Comparison of ENCODE assay signal across 1 cellular context in the genomic region with DNA sequence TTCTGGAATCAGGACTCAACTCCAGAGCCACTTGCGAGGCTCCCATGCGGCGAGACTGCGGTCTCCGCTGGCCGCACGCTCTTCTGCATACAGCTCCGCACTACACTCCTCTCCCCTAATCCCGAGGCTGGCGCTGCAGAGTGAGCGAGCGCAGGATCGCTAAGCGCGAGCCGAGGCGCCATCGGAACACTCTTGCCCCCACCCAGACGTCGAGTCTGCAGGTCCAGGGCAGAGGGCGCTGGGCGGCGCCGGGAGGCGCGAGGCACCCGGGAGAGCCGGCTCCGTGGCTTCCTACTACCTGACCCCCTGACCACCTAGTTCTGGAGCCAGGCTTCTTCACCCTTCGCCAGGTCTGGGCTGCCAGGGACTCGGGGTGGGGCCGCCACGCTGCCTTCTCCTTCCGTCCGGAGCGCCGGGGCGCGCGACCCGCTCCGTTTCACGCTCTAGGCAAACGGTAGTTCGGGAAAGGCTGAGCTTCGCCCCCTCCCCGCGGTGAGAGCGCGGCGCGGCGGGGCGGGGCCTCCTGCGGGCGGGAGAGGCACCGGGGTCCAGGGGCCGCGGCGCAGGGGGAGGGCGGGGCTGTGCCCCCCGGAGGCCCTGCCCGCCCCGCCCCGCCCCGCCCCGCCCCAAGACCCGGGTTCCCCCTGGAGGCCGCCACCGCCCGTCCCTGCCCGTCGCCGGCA.
TF ChIP-seq lines count a peak whose summit lies in the region.

No MANE protein-coding gene starts in this region.

TF ChIP-seq in K562, 482 proteins besides CTCF, POLR2A, EP300 and RAD21 (continued from another document and continues in another):
- TF ChIP-seq, protein P1, sequence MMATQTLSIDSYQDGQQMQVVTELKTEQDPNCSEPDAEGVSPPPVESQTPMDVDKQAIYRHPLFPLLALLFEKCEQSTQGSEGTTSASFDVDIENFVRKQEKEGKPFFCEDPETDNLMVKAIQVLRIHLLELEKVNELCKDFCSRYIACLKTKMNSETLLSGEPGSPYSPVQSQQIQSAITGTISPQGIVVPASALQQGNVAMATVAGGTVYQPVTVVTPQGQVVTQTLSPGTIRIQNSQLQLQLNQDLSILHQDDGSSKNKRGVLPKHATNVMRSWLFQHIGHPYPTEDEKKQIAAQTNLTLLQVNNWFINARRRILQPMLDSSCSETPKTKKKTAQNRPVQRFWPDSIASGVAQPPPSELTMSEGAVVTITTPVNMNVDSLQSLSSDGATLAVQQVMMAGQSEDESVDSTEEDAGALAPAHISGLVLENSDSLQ (IDR thresholded peaks at IDR 0.05), result no peak
- peak; percentile 92 for TF ChIP-seq CTCFL (IDR thresholded peaks at IDR 0.05; ENCODE audit: borderline replicate concordance, insufficient read depth, low read depth, low read length, poor library complexity, severe bottlenecking)
- TF ChIP-seq FOSL1 (tag; conservative IDR thresholded peaks at IDR 0.05), result no peak
- TF ChIP-seq HDAC3 (IDR thresholded peaks at IDR 0.05; ENCODE audit: borderline replicate concordance, partially characterized antibody), result no peak
- TF ChIP-seq, protein P2, sequence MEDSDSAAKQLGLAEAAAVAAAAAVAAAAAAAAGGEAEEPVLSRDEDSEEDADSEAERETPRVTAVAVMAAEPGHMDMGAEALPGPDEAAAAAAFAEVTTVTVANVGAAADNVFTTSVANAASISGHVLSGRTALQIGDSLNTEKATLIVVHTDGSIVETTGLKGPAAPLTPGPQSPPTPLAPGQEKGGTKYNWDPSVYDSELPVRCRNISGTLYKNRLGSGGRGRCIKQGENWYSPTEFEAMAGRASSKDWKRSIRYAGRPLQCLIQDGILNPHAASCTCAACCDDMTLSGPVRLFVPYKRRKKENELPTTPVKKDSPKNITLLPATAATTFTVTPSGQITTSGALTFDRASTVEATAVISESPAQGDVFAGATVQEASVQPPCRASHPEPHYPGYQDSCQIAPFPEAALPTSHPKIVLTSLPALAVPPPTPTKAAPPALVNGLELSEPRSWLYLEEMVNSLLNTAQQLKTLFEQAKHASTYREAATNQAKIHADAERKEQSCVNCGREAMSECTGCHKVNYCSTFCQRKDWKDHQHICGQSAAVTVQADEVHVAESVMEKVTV (CRISPR knock-in tag; IDR thresholded peaks at IDR 0.05), result peak; percentile 14; the same call in 1 of the 2 replicates
- TF ChIP-seq ASH1L (IDR thresholded peaks at IDR 0.05; ENCODE audit: borderline replicate concordance, low read depth, partially characterized antibody), result no peak
- peak; percentile 69; the same call in 1 of the 2 replicates for TF ChIP-seq NCOA6 (IDR thresholded peaks at IDR 0.05)
- TF ChIP-seq, protein P3, sequence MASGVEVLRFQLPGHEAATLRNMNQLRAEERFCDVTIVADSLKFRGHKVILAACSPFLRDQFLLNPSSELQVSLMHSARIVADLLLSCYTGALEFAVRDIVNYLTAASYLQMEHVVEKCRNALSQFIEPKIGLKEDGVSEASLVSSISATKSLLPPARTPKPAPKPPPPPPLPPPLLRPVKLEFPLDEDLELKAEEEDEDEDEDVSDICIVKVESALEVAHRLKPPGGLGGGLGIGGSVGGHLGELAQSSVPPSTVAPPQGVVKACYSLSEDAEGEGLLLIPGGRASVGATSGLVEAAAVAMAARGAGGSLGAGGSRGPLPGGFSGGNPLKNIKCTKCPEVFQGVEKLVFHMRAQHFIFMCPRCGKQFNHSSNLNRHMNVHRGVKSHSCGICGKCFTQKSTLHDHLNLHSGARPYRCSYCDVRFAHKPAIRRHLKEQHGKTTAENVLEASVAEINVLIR (CRISPR knock-in tag; IDR thresholded peaks at IDR 0.05), result peak; percentile 22; the same call in 1 of the 2 replicates
- TF ChIP-seq, protein P4, sequence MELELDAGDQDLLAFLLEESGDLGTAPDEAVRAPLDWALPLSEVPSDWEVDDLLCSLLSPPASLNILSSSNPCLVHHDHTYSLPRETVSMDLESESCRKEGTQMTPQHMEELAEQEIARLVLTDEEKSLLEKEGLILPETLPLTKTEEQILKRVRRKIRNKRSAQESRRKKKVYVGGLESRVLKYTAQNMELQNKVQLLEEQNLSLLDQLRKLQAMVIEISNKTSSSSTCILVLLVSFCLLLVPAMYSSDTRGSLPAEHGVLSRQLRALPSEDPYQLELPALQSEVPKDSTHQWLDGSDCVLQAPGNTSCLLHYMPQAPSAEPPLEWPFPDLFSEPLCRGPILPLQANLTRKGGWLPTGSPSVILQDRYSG (tag; conservative IDR thresholded peaks at IDR 0.05; ENCODE audit: low read depth), result 0 out of 2 replicates have a peak, but pooled peaks have one; percentile 58
- TF ChIP-seq NR2C1 (IDR thresholded peaks at IDR 0.05), result no peak
- 0 out of 2 replicates have a peak, but pooled peaks have one; percentile 14 for TF ChIP-seq NR2C1 (tag; IDR thresholded peaks at IDR 0.05)
- no peak for TF ChIP-seq RFX1 (IDR thresholded peaks at IDR 0.05)
- TF ChIP-seq PHB (CRISPR knock-in tag; IDR thresholded peaks at IDR 0.05), result peak; percentile 90
- no peak for TF ChIP-seq CREBBP (IDR thresholded peaks at IDR 0.05; ENCODE audit: low read depth, low read length)
- TF ChIP-seq CHD1 (IDR thresholded peaks at IDR 0.05; ENCODE audit: low read length), result peak; percentile 71
- TF ChIP-seq ZNF12 (CRISPR knock-in tag; IDR thresholded peaks at IDR 0.05), result peak; percentile 14; the same call in 1 of the 2 replicates
- TF ChIP-seq, protein P5, sequence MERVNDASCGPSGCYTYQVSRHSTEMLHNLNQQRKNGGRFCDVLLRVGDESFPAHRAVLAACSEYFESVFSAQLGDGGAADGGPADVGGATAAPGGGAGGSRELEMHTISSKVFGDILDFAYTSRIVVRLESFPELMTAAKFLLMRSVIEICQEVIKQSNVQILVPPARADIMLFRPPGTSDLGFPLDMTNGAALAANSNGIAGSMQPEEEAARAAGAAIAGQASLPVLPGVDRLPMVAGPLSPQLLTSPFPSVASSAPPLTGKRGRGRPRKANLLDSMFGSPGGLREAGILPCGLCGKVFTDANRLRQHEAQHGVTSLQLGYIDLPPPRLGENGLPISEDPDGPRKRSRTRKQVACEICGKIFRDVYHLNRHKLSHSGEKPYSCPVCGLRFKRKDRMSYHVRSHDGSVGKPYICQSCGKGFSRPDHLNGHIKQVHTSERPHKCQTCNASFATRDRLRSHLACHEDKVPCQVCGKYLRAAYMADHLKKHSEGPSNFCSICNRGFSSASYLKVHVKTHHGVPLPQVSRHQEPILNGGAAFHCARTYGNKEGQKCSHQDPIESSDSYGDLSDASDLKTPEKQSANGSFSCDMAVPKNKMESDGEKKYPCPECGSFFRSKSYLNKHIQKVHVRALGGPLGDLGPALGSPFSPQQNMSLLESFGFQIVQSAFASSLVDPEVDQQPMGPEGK (CRISPR knock-in tag; IDR thresholded peaks at IDR 0.05; ENCODE audit: borderline replicate concordance), result peak; percentile 90
- TF ChIP-seq ZNF589 (CRISPR knock-in tag; IDR thresholded peaks at IDR 0.05; ENCODE audit: low read depth), result peak; percentile 51; the same call in 1 of the 2 replicates
- peak; percentile 94 for TF ChIP-seq ZBTB9 (CRISPR knock-in tag; IDR thresholded peaks at IDR 0.05)
- no peak for TF ChIP-seq SAFB (IDR thresholded peaks at IDR 0.05; ENCODE audit: borderline replicate concordance, low read depth, low read length)
- TF ChIP-seq OTX1 (CRISPR knock-in tag; IDR thresholded peaks at IDR 0.05), result peak; percentile 32; the same call in 1 of the 2 replicates
- TF ChIP-seq MAZ (CRISPR knock-in tag; conservative IDR thresholded peaks at IDR 0.05 in 1 of 2, IDR thresholded peaks at IDR 0.05 in 1 of 2), result peak; percentile 96 to 99
- no peak for TF ChIP-seq SMAD2 (IDR thresholded peaks at IDR 0.05; ENCODE audit: low read depth, low read length)
- no peak for TF ChIP-seq MXI1 (IDR thresholded peaks at IDR 0.05; ENCODE audit: low read depth, low read length)
- TF ChIP-seq ZBTB11 (CRISPR knock-in tag; IDR thresholded peaks at IDR 0.05), result peak in 2 of 3 experiments; percentile 34 to 36; a peak in 1 of 6 replicates
- TF ChIP-seq SMARCA4 (IDR thresholded peaks at IDR 0.05), result no peak
- TF ChIP-seq ZBTB34 (CRISPR knock-in tag; IDR thresholded peaks at IDR 0.05), result peak; percentile 24; the same call in 1 of the 2 replicates
- peak; percentile 97 for TF ChIP-seq VEZF1 (CRISPR knock-in tag; IDR thresholded peaks at IDR 0.05)
- TF ChIP-seq, protein P6, sequence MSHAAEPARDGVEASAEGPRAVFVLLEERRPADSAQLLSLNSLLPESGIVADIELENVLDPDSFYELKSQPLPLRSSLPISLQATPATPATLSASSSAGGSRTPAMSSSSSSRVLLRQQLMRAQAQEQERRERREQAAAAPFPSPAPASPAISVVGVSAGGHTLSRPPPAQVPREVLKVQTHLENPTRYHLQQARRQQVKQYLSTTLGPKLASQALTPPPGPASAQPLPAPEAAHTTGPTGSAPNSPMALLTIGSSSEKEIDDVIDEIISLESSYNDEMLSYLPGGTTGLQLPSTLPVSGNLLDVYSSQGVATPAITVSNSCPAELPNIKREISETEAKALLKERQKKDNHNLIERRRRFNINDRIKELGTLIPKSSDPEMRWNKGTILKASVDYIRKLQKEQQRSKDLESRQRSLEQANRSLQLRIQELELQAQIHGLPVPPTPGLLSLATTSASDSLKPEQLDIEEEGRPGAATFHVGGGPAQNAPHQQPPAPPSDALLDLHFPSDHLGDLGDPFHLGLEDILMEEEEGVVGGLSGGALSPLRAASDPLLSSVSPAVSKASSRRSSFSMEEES (CRISPR knock-in tag; IDR thresholded peaks at IDR 0.05), result peak; percentile 14; the same call in 1 of the 2 replicates
- TF ChIP-seq ZEB2 (IDR thresholded peaks at IDR 0.05), result 0 out of 2 replicates have a peak, but pooled peaks have one; percentile 8
